1 cellular context compared by ENCODE assay signal in the genomic region with DNA sequence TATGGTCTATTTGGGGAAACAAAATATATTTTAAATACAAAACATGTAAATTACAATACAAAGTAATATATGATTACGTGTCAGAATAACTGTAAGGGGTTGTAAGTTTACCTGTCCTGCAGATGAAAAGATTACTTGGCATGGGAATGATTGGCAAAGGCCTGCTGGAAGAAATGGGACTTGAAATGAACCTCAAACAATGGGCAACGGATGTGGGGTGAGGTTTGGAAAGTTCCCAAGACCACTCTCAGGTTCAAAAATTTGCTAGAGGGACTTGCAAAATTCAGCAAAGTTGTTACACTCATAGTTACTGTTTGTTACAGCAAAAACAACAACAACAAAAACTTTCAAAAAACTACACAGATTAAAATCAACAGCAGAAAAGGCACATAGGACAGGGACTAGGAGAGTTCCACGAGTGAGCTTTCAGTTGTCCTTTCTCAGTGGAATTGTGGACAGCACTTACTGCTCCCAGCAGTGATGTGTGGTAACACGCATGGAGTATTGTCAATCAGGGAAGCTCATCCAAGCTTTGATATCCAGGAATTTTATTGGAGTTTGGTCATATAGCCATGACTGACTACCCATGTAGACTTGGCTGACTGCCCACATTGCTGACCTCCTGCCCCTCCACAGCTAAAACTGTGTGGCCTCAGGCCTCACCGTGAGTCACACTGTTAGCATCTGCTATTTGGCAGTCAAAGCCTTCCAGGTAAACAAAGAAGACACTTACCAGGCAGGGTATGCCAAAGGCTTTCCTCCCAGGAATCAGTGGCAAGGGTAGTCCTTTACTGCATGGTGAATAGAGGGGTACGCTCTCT.
A peak's percentile ranks its signal among the peaks of the same experiment; 100 is the strongest.
TF ChIP-seq lines count a peak whose summit lies in the region.

No MANE protein-coding gene starts in this region.

TF ChIP-seq in HepG2, 621 proteins besides CTCF, POLR2A, EP300 and RAD21 (continued from another document and continues in another):
- TF ChIP-seq, protein P1, sequence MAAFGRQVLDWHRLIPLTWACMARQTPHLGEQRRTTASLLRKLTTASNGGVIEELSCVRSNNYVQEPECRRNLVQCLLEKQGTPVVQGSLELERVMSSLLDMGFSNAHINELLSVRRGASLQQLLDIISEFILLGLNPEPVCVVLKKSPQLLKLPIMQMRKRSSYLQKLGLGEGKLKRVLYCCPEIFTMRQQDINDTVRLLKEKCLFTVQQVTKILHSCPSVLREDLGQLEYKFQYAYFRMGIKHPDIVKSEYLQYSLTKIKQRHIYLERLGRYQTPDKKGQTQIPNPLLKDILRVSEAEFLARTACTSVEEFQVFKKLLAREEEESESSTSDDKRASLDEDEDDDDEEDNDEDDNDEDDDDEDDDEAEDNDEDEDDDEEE (CRISPR knock-in tag; IDR thresholded peaks at IDR 0.05) = no peak
- TF ChIP-seq SRY (CRISPR knock-in tag; IDR thresholded peaks at IDR 0.05) (no peak), ZFY (CRISPR knock-in tag; IDR thresholded peaks at IDR 0.05) (0 out of 2 replicates have a peak, but pooled peaks have one; percentile 26), ZNF432 (CRISPR knock-in tag; IDR thresholded peaks at IDR 0.05; ENCODE audit: borderline replicate concordance) (no peak), ATF1 (CRISPR knock-in tag; IDR thresholded peaks at IDR 0.05) (no peak), ERF (CRISPR knock-in tag; IDR thresholded peaks at IDR 0.05) (peak; percentile 70), SALL2 (CRISPR knock-in tag; IDR thresholded peaks at IDR 0.05) (no peak), ZNF44 (CRISPR knock-in tag; IDR thresholded peaks at IDR 0.05) (no peak), ZNF329 (CRISPR knock-in tag; IDR thresholded peaks at IDR 0.05; ENCODE audit: low read depth) (no peak), ZBTB25 (CRISPR knock-in tag; IDR thresholded peaks at IDR 0.05) (no peak), YEATS2 (CRISPR knock-in tag; IDR thresholded peaks at IDR 0.05; ENCODE audit: borderline replicate concordance) (no peak), PCBP2 (optimal IDR thresholded peaks at IDR 0.05; ENCODE audit: low read depth, low read length, poor library complexity, severe bottlenecking) (no peak), RORA (CRISPR knock-in tag; IDR thresholded peaks at IDR 0.05) (no peak), ATM (IDR thresholded peaks at IDR 0.05; ENCODE audit: borderline replicate concordance) (no peak), ZNF619 (CRISPR knock-in tag; IDR thresholded peaks at IDR 0.05) (no peak), MAZ (IDR thresholded peaks at IDR 0.05; ENCODE audit: borderline replicate concordance, low read depth, low read length) (no peak), MAZ (CRISPR knock-in tag; IDR thresholded peaks at IDR 0.05; ENCODE audit: low read depth) (no peak), TBP (CRISPR knock-in tag; IDR thresholded peaks at IDR 0.05) (no peak), ZNF552 (CRISPR knock-in tag; IDR thresholded peaks at IDR 0.05; ENCODE audit: borderline replicate concordance) (no peak), ZNF839 (CRISPR knock-in tag; IDR thresholded peaks at IDR 0.05; ENCODE audit: borderline replicate concordance) (no peak), WIZ (CRISPR knock-in tag; IDR thresholded peaks at IDR 0.05) (no peak), SAFB2 (CRISPR knock-in tag; IDR thresholded peaks at IDR 0.05; ENCODE audit: borderline replicate concordance, low read depth) (no peak), MIER2 (CRISPR knock-in tag; IDR thresholded peaks at IDR 0.05) (no peak), CREB1 (IDR thresholded peaks at IDR 0.05) (peak; percentile 37; the same call in 1 of the 2 replicates), CREB1 (CRISPR knock-in tag; IDR thresholded peaks at IDR 0.05) (no peak), YY1 (IDR thresholded peaks at IDR 0.05; ENCODE audit: insufficient read depth, insufficient replicate concordance, low read depth, low read length) (no peak), ZNF788 (CRISPR knock-in tag; IDR thresholded peaks at IDR 0.05; ENCODE audit: borderline replicate concordance) (no peak), SMAD1 (CRISPR knock-in tag; IDR thresholded peaks at IDR 0.05; ENCODE audit: borderline replicate concordance, low read depth) (no peak), CCDC6 (CRISPR knock-in tag; IDR thresholded peaks at IDR 0.05) (no peak), ZNF124 (CRISPR knock-in tag; IDR thresholded peaks at IDR 0.05) (no peak), MLXIP (CRISPR knock-in tag; IDR thresholded peaks at IDR 0.05; ENCODE audit: borderline replicate concordance) (no peak)
- TF ChIP-seq, protein P2, sequence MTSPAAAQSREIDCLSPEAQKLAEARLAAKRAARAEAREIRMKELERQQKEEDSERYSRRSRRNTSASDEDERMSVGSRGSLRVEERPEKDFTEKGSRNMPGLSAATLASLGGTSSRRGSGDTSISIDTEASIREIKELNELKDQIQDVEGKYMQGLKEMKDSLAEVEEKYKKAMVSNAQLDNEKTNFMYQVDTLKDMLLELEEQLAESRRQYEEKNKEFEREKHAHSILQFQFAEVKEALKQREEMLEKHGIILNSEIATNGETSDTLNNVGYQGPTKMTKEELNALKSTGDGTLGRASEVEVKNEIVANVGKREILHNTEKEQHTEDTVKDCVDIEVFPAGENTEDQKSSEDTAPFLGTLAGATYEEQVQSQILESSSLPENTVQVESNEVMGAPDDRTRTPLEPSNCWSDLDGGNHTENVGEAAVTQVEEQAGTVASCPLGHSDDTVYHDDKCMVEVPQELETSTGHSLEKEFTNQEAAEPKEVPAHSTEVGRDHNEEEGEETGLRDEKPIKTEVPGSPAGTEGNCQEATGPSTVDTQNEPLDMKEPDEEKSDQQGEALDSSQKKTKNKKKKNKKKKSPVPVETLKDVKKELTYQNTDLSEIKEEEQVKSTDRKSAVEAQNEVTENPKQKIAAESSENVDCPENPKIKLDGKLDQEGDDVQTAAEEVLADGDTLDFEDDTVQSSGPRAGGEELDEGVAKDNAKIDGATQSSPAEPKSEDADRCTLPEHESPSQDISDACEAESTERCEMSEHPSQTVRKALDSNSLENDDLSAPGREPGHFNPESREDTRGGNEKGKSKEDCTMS (CRISPR knock-in tag; conservative IDR thresholded peaks at IDR 0.05) = no peak
- TF ChIP-seq, protein P3, sequence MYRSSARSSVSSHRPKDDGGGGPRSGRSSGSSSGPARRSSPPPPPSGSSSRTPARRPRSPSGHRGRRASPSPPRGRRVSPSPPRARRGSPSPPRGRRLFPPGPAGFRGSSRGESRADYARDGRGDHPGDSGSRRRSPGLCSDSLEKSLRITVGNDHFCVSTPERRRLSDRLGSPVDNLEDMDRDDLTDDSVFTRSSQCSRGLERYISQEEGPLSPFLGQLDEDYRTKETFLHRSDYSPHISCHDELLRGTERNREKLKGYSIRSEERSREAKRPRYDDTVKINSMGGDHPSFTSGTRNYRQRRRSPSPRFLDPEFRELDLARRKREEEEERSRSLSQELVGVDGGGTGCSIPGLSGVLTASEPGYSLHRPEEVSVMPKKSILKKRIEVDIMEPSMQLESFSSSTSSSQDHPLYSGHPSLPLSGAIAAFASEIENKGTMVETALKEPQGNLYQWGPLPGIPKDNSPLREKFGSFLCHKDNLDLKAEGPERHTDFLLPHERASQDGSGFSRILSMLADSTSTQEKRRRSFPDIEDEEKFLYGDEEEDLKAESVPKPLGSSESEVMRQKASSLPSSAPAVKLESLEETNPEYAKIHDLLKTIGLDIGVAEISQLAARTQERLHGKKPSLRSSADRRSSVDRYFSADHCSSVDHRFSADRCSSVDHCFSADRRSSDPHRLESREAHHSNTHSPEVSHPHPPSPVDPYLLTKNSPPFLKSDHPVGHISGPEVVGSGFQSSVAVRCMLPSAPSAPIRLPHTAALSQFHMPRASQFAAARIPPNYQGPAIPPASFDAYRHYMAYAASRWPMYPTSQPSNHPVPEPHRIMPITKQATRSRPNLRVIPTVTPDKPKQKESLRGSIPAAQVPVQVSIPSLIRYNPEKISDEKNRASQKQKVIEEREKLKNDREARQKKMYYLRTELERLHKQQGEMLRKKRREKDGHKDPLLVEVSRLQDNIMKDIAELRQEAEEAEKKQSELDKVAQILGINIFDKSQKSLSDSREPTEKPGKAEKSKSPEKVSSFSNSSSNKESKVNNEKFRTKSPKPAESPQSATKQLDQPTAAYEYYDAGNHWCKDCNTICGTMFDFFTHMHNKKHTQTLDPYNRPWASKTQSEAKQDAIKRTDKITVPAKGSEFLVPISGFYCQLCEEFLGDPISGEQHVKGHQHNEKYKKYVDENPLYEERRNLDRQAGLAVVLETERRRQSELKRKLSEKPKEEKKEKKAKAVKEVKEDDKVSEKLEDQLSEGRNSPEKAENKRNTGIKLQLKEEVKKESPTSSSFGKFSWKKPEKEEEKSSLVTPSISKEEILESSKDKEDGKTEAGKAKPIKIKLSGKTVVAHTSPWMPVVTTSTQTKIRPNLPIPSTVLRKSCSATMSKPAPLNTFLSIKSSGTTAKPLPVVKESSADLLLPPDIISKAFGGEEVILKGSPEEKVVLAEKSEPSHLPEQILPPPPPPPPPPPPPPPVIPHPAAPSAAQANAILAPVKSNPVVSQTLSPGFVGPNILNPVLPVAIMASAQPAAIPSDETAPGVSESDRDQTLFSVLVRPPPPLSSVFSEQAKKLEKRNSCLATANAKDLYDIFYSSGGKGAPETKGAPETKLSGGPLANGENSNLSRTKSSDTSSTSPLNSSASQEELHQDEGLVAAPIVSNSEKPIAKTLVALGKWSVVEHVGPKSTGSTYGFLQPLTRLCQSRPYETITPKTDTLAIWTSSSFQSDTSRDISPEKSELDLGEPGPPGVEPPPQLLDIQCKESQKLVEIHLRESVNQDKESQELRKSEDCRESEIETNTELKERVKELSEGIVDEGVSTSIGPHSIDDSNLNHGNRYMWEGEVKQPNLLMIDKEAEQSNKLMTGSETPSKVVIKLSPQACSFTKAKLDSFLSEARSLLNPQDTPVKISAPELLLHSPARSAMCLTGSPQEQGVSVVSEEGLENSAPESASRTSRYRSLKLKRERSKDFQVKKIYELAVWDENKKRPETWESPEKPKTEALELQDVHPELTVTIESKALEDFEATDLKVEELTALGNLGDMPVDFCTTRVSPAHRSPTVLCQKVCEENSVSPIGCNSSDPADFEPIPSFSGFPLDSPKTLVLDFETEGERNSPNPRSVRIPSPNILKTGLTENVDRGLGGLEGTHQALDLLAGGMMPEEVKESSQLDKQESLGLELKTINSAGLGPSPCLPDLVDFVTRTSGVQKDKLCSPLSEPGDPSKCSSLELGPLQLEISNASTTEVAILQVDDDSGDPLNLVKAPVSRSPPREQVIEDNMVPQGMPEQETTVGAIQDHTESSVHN (CRISPR knock-in tag; IDR thresholded peaks at IDR 0.05) = no peak
